Comparison of ENCODE assay signal across 20 cellular contexts in the genomic region with DNA sequence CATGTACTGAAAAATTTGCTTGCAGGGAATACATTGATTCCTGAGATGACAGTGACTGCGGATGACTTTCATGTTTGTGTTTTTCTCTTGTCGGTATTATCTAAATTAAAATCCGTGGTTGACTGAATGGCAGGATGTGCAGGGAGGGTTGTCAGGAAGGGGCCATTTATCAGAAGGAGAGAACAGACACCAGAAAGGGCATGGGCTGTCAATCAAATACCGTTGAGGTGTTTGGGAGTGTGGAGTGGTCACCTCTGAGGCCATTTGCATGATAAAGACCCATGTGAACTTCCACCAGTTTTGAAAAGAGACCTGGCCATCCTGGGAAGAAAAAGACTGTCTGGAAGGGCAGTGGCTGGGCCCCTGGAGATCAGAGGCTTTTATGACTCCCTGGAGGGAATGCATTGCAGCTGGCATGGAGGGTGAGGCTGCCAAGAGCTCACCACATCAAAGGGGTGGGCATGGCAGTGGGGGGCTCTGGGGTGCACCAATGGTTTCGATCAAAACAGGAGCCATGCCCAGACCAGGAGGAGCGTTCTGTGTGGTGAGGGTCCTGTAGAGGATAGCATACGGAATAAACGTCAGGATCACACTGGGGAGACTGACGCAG.
"Had no signal": no experiment of that assay in that cellular context is flagged by ENCODE, and none has a peak within 500 bp of the region (broad histone marks: within the 10 kb centered on the region; RNA-seq: fewer than 3 reads in every experiment).

No MANE protein-coding gene starts in this region.

- H3K36me3 ChIP-seq: tibial nerve, uterus had no signal

- H3K4me3 ChIP-seq: tibial nerve, uterus had no signal

- H3K9me3 Mint-ChIP-seq: activated T-helper 1 cell treated with anti-CD3 and anti-CD28 coated beads, Interleukin-12 subunit alpha, Interleukin-12 subunit beta, Interleukin-2, Interleukin-4 antibody, amounts not matched to agents 30 ng/mL and 10 ng/mL and 1 ng/mL, durations not matched to agents 14 hours and 24 hours and 36 hours; effector memory CD8-positive, alpha-beta T cell; stimulated activated naive CD8-positive, alpha-beta T cell treated with anti-CD3 and anti-CD28 coated beads, Interleukin-15, Interleukin-2, amounts not matched to agents 100 ng/mL and 50 ng/mL, for 24 hours had no signal

- H3K4me1 ChIP-seq: uterus had no signal

- DNase-seq: activated CD4-positive, alpha-beta T cell treated with anti-CD3 and anti-CD28 coated beads, Interleukin-2, amount 50 U/mL, for 4 hours; activated gamma-delta T cell treated with Interleukin-2 at 50 U/mL for 16 hours; amniotic stem cell; effector memory CD8-positive, alpha-beta T cell; foreskin melanocyte; glutamatergic neuron; hypothalamus; kidney; retina; stimulated activated CD4-positive, alpha-beta T cell treated with anti-CD3 and anti-CD28 coated beads, Interleukin-2, amount 100 ng/mL, for 24 hours; T-helper 1 cell; T1000; uterus had no signal

- H3K27ac ChIP-seq: epithelial cell of prostate, tibial nerve, uterus had no signal

- H3K27ac Mint-ChIP-seq: activated naive CD8-positive, alpha-beta T cell; activated T-helper 1 cell treated with anti-CD3 and anti-CD28 coated beads, Interleukin-12 subunit alpha, Interleukin-12 subunit beta, Interleukin-2, Interleukin-4 antibody, amounts not matched to agents 30 ng/mL and 10 ng/mL and 1 ng/mL, durations not matched to agents 14 hours and 24 hours and 36 hours; stimulated activated naive CD8-positive, alpha-beta T cell treated with anti-CD3 and anti-CD28 coated beads, Interleukin-15, Interleukin-2, amounts not matched to agents 100 ng/mL and 50 ng/mL, for 24 hours had no signal

- H3K27me3 Mint-ChIP-seq: activated naive CD8-positive, alpha-beta T cell; stimulated activated naive CD8-positive, alpha-beta T cell treated with anti-CD3 and anti-CD28 coated beads, Interleukin-15, Interleukin-2, amounts not matched to agents 100 ng/mL and 50 ng/mL, for 24 hours had no signal

- H3K27me3 ChIP-seq: tibial nerve, uterus had no signal

- H3K9me3 ChIP-seq: tibial nerve, uterus had no signal

- H3K36me3 Mint-ChIP-seq: activated naive CD8-positive, alpha-beta T cell had no signal

- ATAC-seq: activated CD4-positive, CD25-positive, alpha-beta regulatory T cell treated with anti-CD3 and anti-CD28 coated beads, Interleukin-2, amount 50 U/mL, for 24 hours; effector memory CD8-positive, alpha-beta T cell; left lobe of liver had no signal

- H3K4me3 Mint-ChIP-seq: activated naive CD8-positive, alpha-beta T cell; activated T-helper 1 cell treated with anti-CD3 and anti-CD28 coated beads, Interleukin-12 subunit alpha, Interleukin-12 subunit beta, Interleukin-2, Interleukin-4 antibody, amounts not matched to agents 30 ng/mL and 10 ng/mL and 1 ng/mL, durations not matched to agents 14 hours and 24 hours and 36 hours; effector memory CD8-positive, alpha-beta T cell; stimulated activated naive CD8-positive, alpha-beta T cell treated with anti-CD3 and anti-CD28 coated beads, Interleukin-15, Interleukin-2, amounts not matched to agents 100 ng/mL and 50 ng/mL, for 24 hours had no signal
